ENCODE assay signal across 8 cellular contexts in genomic region chr4:142846105-142846728, GRCh38. TPM values are rescaled to one million over a fixed set of nuclear protein-coding genes. Genes with fewer than 3 reads are reported as not detected.
DNase-seq lines count a peak whose midpoint lies in the region; ATAC-seq and TF ChIP-seq lines count a peak whose summit lies in the region.

INPP4B (minus strand) TSS chr4:142846301.

- TF ChIP-seq POLR2A in HCT116 (IDR thresholded peaks at IDR 0.05; ENCODE audit: borderline replicate concordance, extremely low read depth, insufficient read depth, insufficient read length): no peak

- DNase-seq in HCT116 (ENCODE audit: low read depth, low spot score): peak; percentile 13
- DNase-seq in SK-N-MC (ENCODE audit: low read depth, low spot score): no peak
- peak; percentile 58 for DNase-seq in activated naive CD8-positive, alpha-beta T cell treated with anti-CD3 and anti-CD28 coated beads for 36 hours
- DNase-seq in Right ventricle myocardium inferior (ENCODE audit: missing footprints): peak; percentile 60
- peak; percentile 51 for DNase-seq in occipital lobe (lab: John Stamatoyannopoulos, UW)
- DNase-seq in ureter (ENCODE audit: low spot score): peak; percentile 46

- H3K4me3 ChIP-seq in HCT116 (replicated peaks in 1 of 2; ENCODE audit: low read depth in 1 of 2, low read length in 2 of 2): peak within 1 kb of the TSS; percentile 63 to 69
- peak within 1 kb of the TSS; percentile 72 for H3K4me3 ChIP-seq in SK-N-MC

- CTCF ChIA-PET in HCT116 (lab: Charles Lee): interaction anchor here (0.8 to 2.0 kb wide), 3 partner anchors 36 to 719 kb away, joined by 3 to 10 read pairs (median 4); no protein-coding TSS in a partner anchor

- H3K36me3 Mint-ChIP-seq in activated naive CD8-positive, alpha-beta T cell treated with anti-CD3 and anti-CD28 coated beads for 36 hours: no peaks in the 10 kb centered on the region

- no peaks in the 10 kb centered on the region for H3K79me2 ChIP-seq in HCT116 (ENCODE audit: insufficient read depth, low read length)

- H3K4me1 Mint-ChIP-seq in activated naive CD8-positive, alpha-beta T cell treated with anti-CD3 and anti-CD28 coated beads for 36 hours: peaks cover 16% of the 10 kb centered on the region

- no peak for TF ChIP-seq RAD21 in HCT116 (IDR thresholded peaks at IDR 0.05; ENCODE audit: low read depth)

- TF ChIP-seq CTCF in C4-2B (conservative IDR thresholded peaks at IDR 0.05): no peak
- TF ChIP-seq CTCF in HCT116 (IDR thresholded peaks at IDR 0.05 in 2 of 3, conservative IDR thresholded peaks at IDR 0.05 in 1 of 3; ENCODE audit: borderline replicate concordance in 1 of 3, insufficient read depth in 1 of 3, low read depth in 2 of 3, low read length in 2 of 3): no peak

- H3K4me3 Mint-ChIP-seq in activated naive CD8-positive, alpha-beta T cell treated with anti-CD3 and anti-CD28 coated beads for 36 hours: peak within 1 kb of the TSS; percentile 84

- RAD21 ChIA-PET in HCT116 (lab: Charles Lee; ENCODE audit: low non-redundant PET in 1 of 2, low total read pairs in 2 of 2, uncharacterized antibody in 2 of 2, unreplicated experiment in 2 of 2): no interaction called here

- POLR2A ChIA-PET in HCT116 (lab: Charles Lee): no interaction called here

- no peaks in the 10 kb centered on the region for H3K36me3 ChIP-seq in HCT116 (ENCODE audit: control insufficient read depth in 1 of 2, insufficient read depth in 2 of 2, low read length in 2 of 2)
- no peaks in the 10 kb centered on the region for H3K36me3 ChIP-seq in SK-N-MC (ENCODE audit: insufficient read depth, low read length)

- BruUV-seq in HCT116 (replicated peaks; lab: Mats Ljungman, UMichigan): no TSS peak

- H3K27ac ChIP-seq in C4-2B (0 out of 2 replicates have a peak within 1 kb of the TSS, but pooled peaks have one; percentile 4), HCT116 (ENCODE audit: low read depth, low read length) (peak within 1 kb of the TSS; percentile 65), SK-N-MC (no peak within 1 kb of the TSS)

- H3K27ac Mint-ChIP-seq in activated naive CD8-positive, alpha-beta T cell treated with anti-CD3 and anti-CD28 coated beads for 36 hours: no peak within 1 kb of the TSS

- H2AFZ ChIP-seq in HCT116 (ENCODE audit: low read depth, low read length, poor library complexity, severe bottlenecking): peak within 1 kb of the TSS; percentile 93

- H3K4me2 ChIP-seq in HCT116 (ENCODE audit: low read length): peak within 1 kb of the TSS; percentile 98

- no peaks in the 10 kb centered on the region for H3K9me2 ChIP-seq in HCT116 (ENCODE audit: insufficient read depth)

- no peaks in the 10 kb centered on the region for H3K9me3 Mint-ChIP-seq in activated naive CD8-positive, alpha-beta T cell treated with anti-CD3 and anti-CD28 coated beads for 36 hours

- H3K27me3 ChIP-seq in HCT116 (ENCODE audit: insufficient read depth, low read length): no peaks in the 10 kb centered on the region

- peak; percentile 59 for ATAC-seq in HCT116
- ATAC-seq in Right ventricle myocardium inferior: peak; percentile 83
- no peak for ATAC-seq in HG02981 (IDR thresholded peaks at IDR 0.05; ENCODE audit: unreplicated experiment)

- intact Hi-C loops in HCT116 (cut with micrococcal nuclease): loop anchor here (2.0 to 10.0 kb wide), 7 partner anchors 493 to 1981 kb away; no protein-coding TSS in a partner anchor
- intact Hi-C loops in Right ventricle myocardium inferior (cut with DNase I): loop anchor here (2.0 to 10.0 kb wide), 5 partner anchors 494 to 1691 kb away; no protein-coding TSS in a partner anchor

- peaks cover 53% of the 10 kb centered on the region for H3K27me3 Mint-ChIP-seq in activated naive CD8-positive, alpha-beta T cell treated with anti-CD3 and anti-CD28 coated beads for 36 hours

- H3K9me3 ChIP-seq in HCT116 (ENCODE audit: control insufficient read depth in 1 of 2, insufficient read depth in 1 of 2, low read depth in 1 of 2, low read length in 2 of 2) (no peaks in the 10 kb centered on the region), SK-N-MC (ENCODE audit: low read depth, low read length) (no peaks in the 10 kb centered on the region)

- no peaks in the 10 kb centered on the region for H4K20me1 ChIP-seq in HCT116 (ENCODE audit: insufficient read depth)

- peaks cover 7 to 23% of the 10 kb centered on the region in 2 experiments for H3K4me1 ChIP-seq in HCT116 (ENCODE audit: control insufficient read depth in 1 of 2, insufficient read depth in 2 of 2, low read length in 2 of 2)

- H3K9ac ChIP-seq in HCT116 (ENCODE audit: low read length): peak within 1 kb of the TSS; percentile 41
- no peak within 1 kb of the TSS for H3K9ac ChIP-seq in SK-N-MC (ENCODE audit: insufficient read length)

TF ChIP-seq in HCT116, 20 proteins besides CTCF, POLR2A, EP300 and RAD21:
- no peak for TF ChIP-seq EZH2 (IDR thresholded peaks at IDR 0.05)
- TF ChIP-seq CBX3 (IDR thresholded peaks at IDR 0.05; ENCODE audit: low read depth): no peak
- no peak for TF ChIP-seq SRF (IDR thresholded peaks at IDR 0.05; ENCODE audit: low read depth)
- no peak for TF ChIP-seq ZBTB33 (IDR thresholded peaks at IDR 0.05; ENCODE audit: extremely low read depth, insufficient replicate concordance, low read length)
- TF ChIP-seq REST (IDR thresholded peaks at IDR 0.05; ENCODE audit: low read depth): no peak
- TF ChIP-seq YY1 (IDR thresholded peaks at IDR 0.05; ENCODE audit: extremely low read depth, insufficient replicate concordance, low read depth, low read length): no peak

RNA-seq across cellular contexts. Expression of gene INPP4B, which starts in this region (rescaled TPM):
- total RNA-seq in HCT116 (2021; ENCODE audit: unreplicated experiment) (14.3 TPM), Right ventricle myocardium inferior (12.1 TPM), occipital lobe (6.7 TPM), ureter (84.9 TPM)
- polyA plus RNA-seq in HCT116 (2012): 7.8 and 9.8 TPM in 2 replicates
- 10 to 100 TPM; 45.7 to 46.3 TPM for total RNA-seq in activated naive CD8-positive, alpha-beta T cell treated with anti-CD3 and anti-CD28 coated beads for 36 hours
